ENCODE assay signal across 13 cellular contexts in the genomic region with DNA sequence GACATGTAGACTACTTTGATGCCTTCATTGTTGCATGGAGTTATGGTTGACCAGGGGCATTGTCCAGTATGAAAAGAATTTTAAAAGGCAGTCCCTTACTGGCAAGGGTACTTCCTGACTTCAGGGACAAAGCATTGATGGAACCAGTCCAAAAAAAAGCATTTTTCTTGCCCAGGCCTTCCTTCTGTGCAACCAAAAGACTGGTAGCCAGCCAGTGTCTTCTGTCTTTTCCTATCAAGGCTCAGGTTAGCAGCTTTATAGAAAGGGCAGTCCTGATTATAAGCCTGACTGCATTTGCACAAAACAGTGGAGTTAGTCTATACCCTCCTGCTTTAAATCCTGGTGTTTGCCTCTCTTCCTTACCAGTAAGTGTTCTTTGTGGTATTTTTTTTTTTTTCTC. TPM values are rescaled to one million over a fixed set of nuclear protein-coding genes. Genes with fewer than 3 reads are reported as not detected.
DNase-seq lines count a peak whose midpoint lies in the region; ATAC-seq and TF ChIP-seq lines count a peak whose summit lies in the region.
"Had no signal": no experiment of that assay in that cellular context is flagged by ENCODE, and none has a peak within 500 bp of the region (broad histone marks: within the 10 kb centered on the region; RNA-seq: fewer than 3 reads in every experiment).

No MANE protein-coding gene starts in this region.

- no peaks in the 10 kb centered on the region; the same call in 1 of the 2 replicates for H3K36me3 ChIP-seq in WERI-Rb-1
- H3K36me3 ChIP-seq: tibial artery had no signal

- no peaks in the 10 kb centered on the region for H3K9me3 ChIP-seq in WERI-Rb-1 (ENCODE audit: severe bottlenecking)
- H3K9me3 ChIP-seq: tibial artery had no signal

- H3K4me3 ChIP-seq in fibroblast of the aortic adventitia (ENCODE audit: low read depth, low read length) (no peak overlapping the region), WERI-Rb-1 (ENCODE audit: low read depth, low read length) (no peak overlapping the region)
- H3K4me3 ChIP-seq: PC-9, tibial artery had no signal

- ATAC-seq in GM21526 (IDR thresholded peaks at IDR 0.05; ENCODE audit: low FRiP score, unreplicated experiment), result no peak

- DNase-seq in NCI-H2171 treated with DMSO at 0.1 percent for 48 hours (lab: John Stamatoyannopoulos, UW) (peak; percentile 31), NCI-H2171 (lab: John Stamatoyannopoulos, UW) (no peak), RPMI7951 (ENCODE audit: low read depth) (peak; percentile 21), fibroblast of the aortic adventitia (ENCODE audit: low read depth) (peak; percentile 45), renal cortical epithelial cell (ENCODE audit: low read depth) (peak; percentile 25), WERI-Rb-1 (no peak), hepatic stellate cell (ENCODE audit: low spot score) (no peak)
- DNase-seq: DMS153; effector memory CD4-positive, alpha-beta T cell; NCI-H1694; tibial artery had no signal

- H3K27me3 ChIP-seq in WERI-Rb-1 (ENCODE audit: insufficient read depth, low read depth, severe bottlenecking), result no peaks in the 10 kb centered on the region
- H3K27me3 ChIP-seq: tibial artery had no signal

- H3K27ac ChIP-seq in WERI-Rb-1, result no peak overlapping the region
- H3K27ac ChIP-seq: PC-9, tibial artery had no signal

- TF ChIP-seq CTCF in fibroblast of the aortic adventitia (IDR thresholded peaks at IDR 0.05; ENCODE audit: insufficient read depth, low read length) (no peak), WERI-Rb-1 (IDR thresholded peaks at IDR 0.05; ENCODE audit: low read depth, low read length) (no peak)

RNA-seq across cellular contexts. Expression of a gene that starts 33.8 kb away (rescaled TPM):
- 18.3 and 21.4 TPM in 2 replicates for total RNA-seq in RPMI7951 (2014; rRNA removed; shearing (Covaris generic))
- total RNA-seq in fibroblast of the aortic adventitia (ENCODE audit: low replicate concordance) (23.6 and 47.6 TPM in 2 replicates), renal cortical epithelial cell (23.1 and 59.2 TPM in 2 replicates)

Comparison
In these comparisons a context has a peak if more than half of its experiments do, and no peak if none do; other contexts are left out.
1. DNase-seq: peak in NCI-H2171 treated with DMSO at 0.1 percent for 48 hours (single experiment), RPMI7951 (single experiment), fibroblast of the aortic adventitia (single experiment) and renal cortical epithelial cell (single experiment); none in NCI-H2171 (single experiment), WERI-Rb-1 (single experiment) and hepatic stellate cell (single experiment).